In genomic region chr2:95334916-95335641, GRCh38 we compare ENCODE assay signal across 25 cellular contexts. TPM values are rescaled to one million over a fixed set of nuclear protein-coding genes. Genes with fewer than 3 reads are reported as not detected.
DNase-seq lines count a peak whose midpoint lies in the region; FAIRE-seq and TF ChIP-seq lines count a peak whose summit lies in the region.
"Had no signal": no experiment of that assay in that cellular context is flagged by ENCODE, and none has a peak within 500 bp of the region (broad histone marks: within the 10 kb centered on the region; RNA-seq: fewer than 3 reads in every experiment).

No MANE protein-coding gene starts in this region.

- H3K4me2 ChIP-seq in mammary epithelial cell (ENCODE audit: insufficient read depth, low read depth, low read length) (no peak overlapping the region), keratinocyte (ENCODE audit: control insufficient read depth, extremely low read depth, insufficient read depth, low read depth, low read length) (peak overlapping the region; percentile 9)

- dilution Hi-C loops in mammary epithelial cell (cut with HindIII; ENCODE audit: low sequenced_read_pairs) (no loop called here), keratinocyte (cut with MboI; ENCODE audit: extremely low pct_ligation_motif_present, low sequenced_read_pairs) (no loop called here)

- no peak overlapping the region for H3K9ac ChIP-seq in mammary epithelial cell (ENCODE audit: insufficient read depth, low read length)
- no peak overlapping the region for H3K9ac ChIP-seq in keratinocyte (ENCODE audit: control insufficient read depth, extremely low read depth, insufficient read depth, low read length)

- H3K79me2 ChIP-seq in mammary epithelial cell (ENCODE audit: insufficient read depth, low read length), result no peaks in the 10 kb centered on the region
- no peaks in the 10 kb centered on the region for H3K79me2 ChIP-seq in keratinocyte (ENCODE audit: control insufficient read depth, insufficient read depth, low read length)

- BruUV-seq in mammary epithelial cell (replicated peaks; lab: Mats Ljungman, UMichigan), result no TSS peak

- no peaks in the 10 kb centered on the region for H3K27me3 ChIP-seq in mammary epithelial cell (ENCODE audit: insufficient read depth, low read length)
- no peaks in the 10 kb centered on the region for H3K27me3 ChIP-seq in keratinocyte (ENCODE audit: control insufficient read depth, extremely low read depth, insufficient read depth, low read length)
- H3K27me3 ChIP-seq: right atrium auricular region had no signal

- TF ChIP-seq CTCF in mammary epithelial cell (conservative IDR thresholded peaks at IDR 0.05 in 1 of 2, IDR thresholded peaks at IDR 0.05 in 1 of 2; ENCODE audit: extremely low read depth in 1 of 2, insufficient read depth in 1 of 2, low read depth in 1 of 2, low read length in 2 of 2) (no peak), keratinocyte (optimal IDR thresholded peaks at IDR 0.05 in 1 of 3, IDR thresholded peaks at IDR 0.05 in 1 of 3, conservative IDR thresholded peaks at IDR 0.05 in 1 of 3; ENCODE audit: extremely low read depth in 1 of 3, insufficient read depth in 2 of 3, low read length in 3 of 3) (no peak)

- H3K4me1 ChIP-seq in mammary epithelial cell (ENCODE audit: insufficient read depth, low read length), result peaks cover 38% of the 10 kb centered on the region
- peaks cover 17% of the 10 kb centered on the region for H3K4me1 ChIP-seq in keratinocyte (ENCODE audit: control insufficient read depth, extremely low read depth, insufficient read depth, low read length)
- H3K4me1 ChIP-seq: right atrium auricular region had no signal

- FAIRE-seq in keratinocyte (lab: Jason Lieb, UNC), result no peak
- FAIRE-seq: frontal cortex, GM19239, H1, K562 had no signal

- H3K9me3 ChIP-seq in mammary epithelial cell (replicated peaks; ENCODE audit: insufficient read depth, low read length) (peaks cover 12% of the 10 kb centered on the region), keratinocyte (ENCODE audit: control insufficient read depth, low read depth, low read length) (no peaks in the 10 kb centered on the region)
- H3K9me3 ChIP-seq: right atrium auricular region, thoracic aorta had no signal

- H2AFZ ChIP-seq in mammary epithelial cell (ENCODE audit: low read depth, low read length), result no peak overlapping the region
- no peak overlapping the region for H2AFZ ChIP-seq in keratinocyte (ENCODE audit: control insufficient read depth, low read length)

- H3K36me3 ChIP-seq in mammary epithelial cell (ENCODE audit: insufficient read depth, low read length), result no peaks in the 10 kb centered on the region
- no peaks in the 10 kb centered on the region for H3K36me3 ChIP-seq in keratinocyte (ENCODE audit: control insufficient read depth in 2 of 2, extremely low read depth in 1 of 2, insufficient read depth in 2 of 2, low read length in 2 of 2)
- H3K36me3 ChIP-seq: right atrium auricular region, thoracic aorta had no signal

- H3K27ac ChIP-seq in mammary epithelial cell (ENCODE audit: insufficient read depth, low read depth, low read length), result peak overlapping the region; percentile 29
- no peak overlapping the region for H3K27ac ChIP-seq in keratinocyte (ENCODE audit: control insufficient read depth, insufficient read depth, low read length)
- H3K27ac ChIP-seq: right atrium auricular region, thoracic aorta had no signal

- WGBS in mammary epithelial cell (ENCODE audit: low coverage, missing lambda C conversion rate), result 100% methylated on average over 1 of the region's 1 CpG

- DNase-seq in AG08395 (ENCODE audit: low spot score), result peak; percentile 45
- peak; percentile 19 for DNase-seq in LHCN-M2 (ENCODE audit: low read depth)
- peak; percentile 37 for DNase-seq in mammary epithelial cell
- DNase-seq in keratinocyte (ENCODE audit: low read depth, low spot score), result no peak
- DNase-seq in SIG-M5 treated with dmso at 0.1 percent for 504 hours (lab: John Stamatoyannopoulos, UW; ENCODE audit: unreplicated experiment), result no peak
- no peak for DNase-seq in MV-4-11 (lab: John Stamatoyannopoulos, UW)
- DNase-seq in NCI-H524 (lab: John Stamatoyannopoulos, UW), result no peak
- DNase-seq in NCI-H1417 (lab: John Stamatoyannopoulos, UW), result no peak
- DNase-seq: activated CD4-positive, alpha-beta T cell treated with anti-CD3 and anti-CD28 coated beads, Interleukin-2, amount 10 ng/mL, durations not matched to agents 7 days and 5 days; activated naive CD4-positive, alpha-beta T cell treated with anti-CD3 and anti-CD28 coated beads for 36 hours; activated T-cell treated with anti-CD3 and anti-CD28 coated beads, Interleukin-2, amount 50 U/mL, for 72 hours; hippocampal formation; natural killer cell; NCI-H1694 treated with DMSO at 0.1 percent for 48 hours; NCI-H2171; NCI-H524 treated with DMSO at 0.1 percent for 48 hours; stimulated activated naive CD8-positive, alpha-beta T cell treated with anti-CD3 and anti-CD28 coated beads, Interleukin-15, Interleukin-2, amounts not matched to agents 100 U/mL and 50 U/mL, for 24 hours had no signal

- intact Hi-C loops in mammary epithelial cell (cut with micrococcal nuclease), result loop anchor here (1.0 kb wide), 1 partner anchor 8 kb away; no protein-coding TSS in a partner anchor

- in situ Hi-C loops in mammary epithelial cell (cut with MboI; ENCODE audit: low sequenced_read_pairs in 2 of 2), result no loop called here

- H3K9me1 ChIP-seq in keratinocyte (ENCODE audit: control insufficient read depth, extremely low read depth, insufficient read depth, low read length), result no peaks in the 10 kb centered on the region

- no peak overlapping the region for H3K4me3 ChIP-seq in mammary epithelial cell (replicated peaks in 1 of 3; ENCODE audit: insufficient read depth in 1 of 3, low read depth in 2 of 3, low read length in 3 of 3)
- no peak overlapping the region for H3K4me3 ChIP-seq in keratinocyte (ENCODE audit: control insufficient read depth in 2 of 3, extremely low read depth in 1 of 3, insufficient read depth in 2 of 3, low read depth in 1 of 3, low read length in 3 of 3)
- H3K4me3 ChIP-seq: K562, right atrium auricular region, thoracic aorta had no signal

- CTCF ChIA-PET in mammary epithelial cell (lab: Charles Lee; ENCODE audit: low non-redundant PET), result no interaction called here

- H4K20me1 ChIP-seq in mammary epithelial cell (ENCODE audit: insufficient read depth, low read length) (no peaks in the 10 kb centered on the region), keratinocyte (ENCODE audit: control insufficient read depth, extremely low read depth, insufficient read depth, low read length) (no peaks in the 10 kb centered on the region)

RNA-seq across cellular contexts. Expression of gene KCNIP3, which starts 37.9 kb away (rescaled TPM):
- total RNA-seq in LHCN-M2 (2014; rRNA removed) (0.19 and 0.29 TPM in 2 replicates), mammary epithelial cell (10 to 100 TPM in 1 of 2 donors, 1 to 10 TPM in 1; 4.8 to 14.8 TPM)
- 0.55 TPM for polyA plus RNA-seq in LHCN-M2 (2012)
- polyA plus RNA-seq in mammary epithelial cell (5.4 TPM), keratinocyte (0.66 to 2.1 TPM (median 1.5 TPM) in 3 replicates)
- polyA minus RNA-seq in mammary epithelial cell (3.7 TPM), keratinocyte (1.7 to 2.9 TPM (median 1.8 TPM) in 3 replicates)
- polyA plus RNA-seq in keratinocyte (2011; ENCODE audit: low read depth), result not detected
- polyA plus RNA-seq in keratinocyte (2011; cell fraction: cytosol; rRNA removed), result 0.89 and 2.3 TPM in 2 replicates
- polyA plus RNA-seq in keratinocyte (2011; cell fraction: nucleus; rRNA removed), result 3.6 and 6.3 TPM in 2 replicates
- polyA plus RNA-seq in keratinocyte (2012; ENCODE audit: low replicate concordance), result 1.1 and 2.5 TPM in 2 replicates
- 3.8 TPM for polyA minus RNA-seq in keratinocyte (2011; cell fraction: cytosol; rRNA and poly(A)+ RNA removed)
- polyA minus RNA-seq in keratinocyte (2011; cell fraction: nucleus; rRNA and poly(A)+ RNA removed), result 4.2 and 5.3 TPM in 2 replicates
- total RNA-seq: activated CD4-positive, alpha-beta T cell treated with anti-CD3 and anti-CD28 coated beads, Interleukin-2, amount 10 ng/mL, durations not matched to agents 7 days and 5 days; activated naive CD4-positive, alpha-beta T cell treated with anti-CD3 and anti-CD28 coated beads for 36 hours; activated T-cell treated with anti-CD3 and anti-CD28 coated beads, Interleukin-2, amount 50 U/mL, for 72 hours; T-helper 2 cell treated with Interferon-gamma antibody and Interleukin-4, amounts not matched to agents 100 ng/mL and 5 ng/mL, for 36 hours had no signal
- polyA plus RNA-seq: CD14-positive monocyte, K562 had no signal

Comparison
In these comparisons a context has a peak if more than half of its experiments do, and no peak if none do; other contexts are left out.
1. DNase-seq: peak in AG08395 (single experiment), LHCN-M2 (single experiment) and mammary epithelial cell (single experiment); none in keratinocyte (single experiment), SIG-M5 treated with dmso at 0.1 percent for 504 hours (single experiment), MV-4-11 (single experiment), NCI-H524 (0 of 2) and NCI-H1417 (0 of 3).